11 cellular contexts compared by ENCODE assay signal in genomic region chr6:137869781-137870180, GRCh38. TPM values are rescaled to one million over a fixed set of nuclear protein-coding genes. Genes with fewer than 3 reads are reported as not detected.
DNase-seq lines count a peak whose midpoint lies in the region; ATAC-seq and TF ChIP-seq lines count a peak whose summit lies in the region.
"Had no signal": no experiment of that assay in that cellular context is flagged by ENCODE, and none has a peak within 500 bp of the region (broad histone marks: within the 10 kb centered on the region; RNA-seq: fewer than 3 reads in every experiment).

No MANE protein-coding gene starts in this region.

- TF ChIP-seq CTCF in HL-60 (IDR thresholded peaks at IDR 0.05; ENCODE audit: insufficient read depth, low read length) (no peak), fibroblast of pulmonary artery (IDR thresholded peaks at IDR 0.05; ENCODE audit: low read length, missing control alignments) (peak; percentile 13), spleen (IDR thresholded peaks at IDR 0.05 in 8 of 11, conservative IDR thresholded peaks at IDR 0.05 in 3 of 11) (no peak)

- POLR2A ChIA-PET in activated CD4-positive, alpha-beta memory T cell treated with anti-CD3 and anti-CD28 coated beads for 36 hours (lab: Charles Lee) = interaction anchor here (0.8 to 5.5 kb wide), 22 partner anchors 8 to 212 kb away, joined by 3 to 49 read pairs (median 9); no protein-coding TSS in a partner anchor

- intact Hi-C loops in activated CD4-positive, alpha-beta memory T cell treated with anti-CD3 and anti-CD28 coated beads for 36 hours (cut with micrococcal nuclease) = loop anchor here (1.0 to 5.0 kb wide), 4 partner anchors 71 to 1278 kb away; no protein-coding TSS in a partner anchor
- intact Hi-C loops in spleen (cut with DNase I; ENCODE audit: low total_unique reads) = loop anchor here (5.0 to 10.0 kb wide), 3 partner anchors 65 to 162 kb away; no protein-coding TSS in a partner anchor

- no peak overlapping the region for H4K8ac ChIP-seq in neuronal stem cell (ENCODE audit: low read depth, low read length)

- CTCF ChIA-PET in activated CD4-positive, alpha-beta memory T cell treated with anti-CD3 and anti-CD28 coated beads for 36 hours (lab: Charles Lee) = interaction anchor here (0.7 to 11.1 kb wide), 24 partner anchors 8 to 212 kb away, joined by 3 to 270 read pairs (median 8); no protein-coding TSS in a partner anchor

- H3K4me3 Mint-ChIP-seq in activated CD4-positive, alpha-beta memory T cell treated with anti-CD3 and anti-CD28 coated beads for 36 hours = peak overlapping the region; percentile 91

- no peak overlapping the region for H2BK5ac ChIP-seq in neuronal stem cell (ENCODE audit: low read length)

- H2AK5ac ChIP-seq in neuronal stem cell (ENCODE audit: low read depth, low read length) = no peak overlapping the region

- no peak for ATAC-seq in GM21526 (IDR thresholded peaks at IDR 0.05; ENCODE audit: low FRiP score, unreplicated experiment)

- H3K27ac ChIP-seq in HL-60 (replicated peaks) = no peak overlapping the region
- peak overlapping the region; percentile 55 to 99 (median 84) for H3K27ac ChIP-seq in spleen
- no peak overlapping the region for H3K27ac ChIP-seq in neuronal stem cell (replicated peaks; ENCODE audit: low read length)

- H3K9me3 Mint-ChIP-seq in activated CD4-positive, alpha-beta memory T cell treated with anti-CD3 and anti-CD28 coated beads for 36 hours = no peaks in the 10 kb centered on the region

- H3K79me1 ChIP-seq in neuronal stem cell (ENCODE audit: low read depth, low read length) = no peaks in the 10 kb centered on the region

- no peak overlapping the region for H3K23ac ChIP-seq in neuronal stem cell (ENCODE audit: low read depth, low read length, poor library complexity)

- H3K4me2 ChIP-seq in neuronal stem cell (ENCODE audit: insufficient read depth, low read length, poor library complexity, severe bottlenecking) = no peak overlapping the region

- no peak overlapping the region for H3K18ac ChIP-seq in neuronal stem cell (ENCODE audit: low read length)

- H3K27me3 ChIP-seq in HL-60 (ENCODE audit: insufficient read depth, poor library complexity, severe bottlenecking) = no peaks in the 10 kb centered on the region
- H3K27me3 ChIP-seq in spleen (replicated peaks in 1 of 7) = no peaks in the 10 kb centered on the region
- H3K27me3 ChIP-seq in neuronal stem cell (ENCODE audit: control insufficient read depth in 3 of 3, insufficient read depth in 3 of 3, low read depth in 1 of 3, low read length in 3 of 3) = peaks cover 0 to 5% (median 4%) of the 10 kb centered on the region in 3 experiments

- peaks cover 27% of the 10 kb centered on the region for H3K4me1 Mint-ChIP-seq in activated CD4-positive, alpha-beta memory T cell treated with anti-CD3 and anti-CD28 coated beads for 36 hours (ENCODE audit: low read depth)

- no peak overlapping the region for H2BK12ac ChIP-seq in neuronal stem cell (ENCODE audit: low read length)

- no peak overlapping the region for H3K9ac ChIP-seq in neuronal stem cell (ENCODE audit: low read depth, low read length, poor library complexity)

- no peak for TF ChIP-seq POLR2A in spleen (IDR thresholded peaks at IDR 0.05)

- no peak overlapping the region for H4K91ac ChIP-seq in neuronal stem cell (ENCODE audit: low read depth, low read length, poor library complexity)

- no peaks in the 10 kb centered on the region for H3K27me3 Mint-ChIP-seq in activated CD4-positive, alpha-beta memory T cell treated with anti-CD3 and anti-CD28 coated beads for 36 hours

- peaks cover 0 to 28% (median 5%) of the 10 kb centered on the region in 6 donors for H3K36me3 ChIP-seq in spleen
- H3K36me3 ChIP-seq in neuronal stem cell (replicated peaks in 1 of 2; ENCODE audit: control insufficient read depth in 2 of 2, insufficient read depth in 2 of 2, low read length in 2 of 2) = no peaks in the 10 kb centered on the region

- H2BK15ac ChIP-seq in neuronal stem cell (ENCODE audit: low read length) = no peak overlapping the region

- H3K4me3 ChIP-seq in HL-60 (replicated peaks; ENCODE audit: insufficient read depth, low read length) (peak overlapping the region; percentile 82), fibroblast of pulmonary artery (replicated peaks; ENCODE audit: low read depth, low read length) (peak overlapping the region; percentile 93), spleen (peak overlapping the region; percentile 8 to 97 (median 58)), neuronal stem cell (ENCODE audit: low read length in 2 of 2) (no peak overlapping the region)

- no peak overlapping the region for H3K4ac ChIP-seq in neuronal stem cell (ENCODE audit: low read length)

- H3K4me1 ChIP-seq in spleen (peaks cover 53 to 84% (median 73%) of the 10 kb centered on the region in 6 donors), neuronal stem cell (ENCODE audit: control insufficient read depth in 2 of 2, insufficient read depth in 1 of 2, low read depth in 1 of 2, low read length in 2 of 2) (peaks cover 0 to 16% of the 10 kb centered on the region in 2 donors)

- DNase-seq in HL-60 (ENCODE audit: low read depth in 1 of 2, low spot score in 1 of 2) = no peak
- DNase-seq in activated CD4-positive, alpha-beta memory T cell treated with anti-CD3 and anti-CD28 coated beads for 36 hours = no peak
- no peak for DNase-seq in fibroblast of pulmonary artery (ENCODE audit: low read depth)
- no peak for DNase-seq in spleen
- no peak for DNase-seq in nucleus accumbens (lab: John Stamatoyannopoulos, UW)
- no peak for DNase-seq in GM03348 (ENCODE audit: low spot score)
- no peak for DNase-seq in neuronal stem cell (ENCODE audit: low spot score)
- DNase-seq: aorta, hypothalamus, NCI-H345 had no signal

- no peak overlapping the region for H2AFZ ChIP-seq in neuronal stem cell (ENCODE audit: low read length)

- peak overlapping the region; percentile 93 for H3K27ac Mint-ChIP-seq in activated CD4-positive, alpha-beta memory T cell treated with anti-CD3 and anti-CD28 coated beads for 36 hours

- 67 to 90% (median 76%) methylated on average over 1 of the region's 1 CpG for WGBS in spleen, 5 donors
- WGBS in neuronal stem cell (ENCODE audit: extremely low coverage in 2 of 2, insufficient read length in 2 of 2, insufficient replicate concordance in 1 of 2), 2 donors = no CpG with 5 or more reads among the region's 1 CpG

- H3K9me3 ChIP-seq in spleen (no peaks in the 10 kb centered on the region), neuronal stem cell (replicated peaks in 1 of 2; ENCODE audit: control insufficient read depth in 2 of 2, insufficient read depth in 1 of 2, low read depth in 1 of 2, low read length in 2 of 2) (no peaks in the 10 kb centered on the region)

- H3K14ac ChIP-seq in neuronal stem cell (ENCODE audit: low read length) = no peak overlapping the region

- H2BK120ac ChIP-seq in neuronal stem cell (ENCODE audit: low read depth, low read length) = no peak overlapping the region

- peaks cover 71% of the 10 kb centered on the region for H3K36me3 Mint-ChIP-seq in activated CD4-positive, alpha-beta memory T cell treated with anti-CD3 and anti-CD28 coated beads for 36 hours

RNA-seq across cellular contexts. Expression of gene TNFAIP3, which starts 2.7 kb away (rescaled TPM):
- total RNA-seq in activated CD4-positive, alpha-beta memory T cell treated with anti-CD3 and anti-CD28 coated beads for 36 hours = 100 to 1,000 TPM; 259 to 267 TPM
- 100 to 1,000 TPM in 3 of 7 donors, 10 to 100 TPM in 4; 41.1 to 133 (median 69.0) TPM for total RNA-seq in spleen
- 10 to 100 TPM; 23.2 to 31.9 (median 25.0) TPM for polyA plus RNA-seq in spleen
- polyA plus RNA-seq in neuronal stem cell (2013, experiment 1 of 2) = 4.0 TPM
- 4.6 TPM for polyA plus RNA-seq in neuronal stem cell (2013, experiment 2 of 2)

Comparison
In these comparisons a context has a peak if more than half of its experiments do, and no peak if none do; other contexts are left out.
1. H3K27ac ChIP-seq: peak in spleen (8 of 8); none in HL-60 (single experiment) and neuronal stem cell (single experiment).
2. H3K4me3 ChIP-seq: peak in HL-60 (single experiment), fibroblast of pulmonary artery (single experiment) and spleen (8 of 8); none in neuronal stem cell (0 of 2).